ENCODE assay signal across 7 cellular contexts in the genomic region with DNA sequence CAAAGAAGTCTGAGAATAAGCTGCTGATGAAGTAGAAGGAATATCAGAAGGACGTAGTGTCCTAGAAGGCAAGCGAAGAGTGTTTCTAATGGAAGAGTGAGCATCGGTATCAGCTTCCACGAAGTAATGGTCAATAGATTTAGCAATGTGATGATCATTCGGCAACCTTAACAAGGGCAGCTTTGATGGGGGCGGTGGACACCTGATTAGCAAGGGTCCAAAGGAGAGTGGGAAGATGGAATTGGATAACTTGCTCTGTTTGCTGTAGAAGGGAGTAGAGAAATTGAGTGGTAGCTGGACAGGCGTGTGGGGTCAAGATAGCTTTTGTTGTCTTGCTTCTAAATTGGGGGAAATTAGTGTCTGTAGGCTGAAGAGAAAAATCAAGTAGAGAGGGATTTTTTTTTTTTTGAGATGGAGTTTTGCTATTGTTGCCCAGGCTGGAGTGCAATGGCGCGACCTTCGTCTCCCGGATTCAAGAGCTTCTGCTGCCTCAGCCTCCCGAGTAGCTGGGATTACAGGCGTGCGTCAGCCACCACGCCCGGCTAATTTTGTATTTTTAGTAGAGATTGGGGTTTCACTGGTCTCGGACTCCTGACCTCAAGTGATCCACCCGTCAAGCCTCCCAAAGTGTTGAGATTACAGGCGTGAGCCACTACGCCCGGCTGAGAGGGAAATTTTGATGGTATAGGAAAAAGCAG. TPM values are rescaled to one million over a fixed set of nuclear protein-coding genes. Genes with fewer than 3 reads are reported as not detected.
DNase-seq lines count a peak whose midpoint lies in the region; ATAC-seq, FAIRE-seq and TF ChIP-seq lines count a peak whose summit lies in the region.
"Had no signal": no experiment of that assay in that cellular context is flagged by ENCODE, and none has a peak within 500 bp of the region (broad histone marks: within the 10 kb centered on the region; RNA-seq: fewer than 3 reads in every experiment).

No MANE protein-coding gene starts in this region.

- H3K9me3 ChIP-seq in HepG2 (ENCODE audit: low read length) (no peaks in the 10 kb centered on the region), right lobe of liver (no peaks in the 10 kb centered on the region), hepatocyte (ENCODE audit: low read depth) (no peaks in the 10 kb centered on the region)

- H4K20me1 ChIP-seq in HepG2 (ENCODE audit: insufficient read depth, low read length) (0 out of 2 replicates have a peak, but pooled peaks cover 3% of the 10 kb centered on the region), hepatocyte (ENCODE audit: insufficient read depth, poor library complexity, severe bottlenecking) (peaks cover 18% of the 10 kb centered on the region)

- intact Hi-C loops in HepG2 (cut with micrococcal nuclease; ENCODE audit: unreplicated experiment) (loop anchor here (2.0 to 5.0 kb wide), 3 partner anchors 13 to 50 kb away; a partner anchor contains a TSS), right lobe of liver (cut with DNase I) (no loop called here)

- no peak for TF ChIP-seq RAD21 in HepG2 (CRISPR knock-in tag; IDR thresholded peaks at IDR 0.05)

- TF ChIP-seq EP300 in HepG2 (IDR thresholded peaks at IDR 0.05; ENCODE audit: low read depth in 2 of 2, low read length in 2 of 2), result no peak
- no peak for TF ChIP-seq EP300 in HepG2 (CRISPR knock-in tag; IDR thresholded peaks at IDR 0.05; ENCODE audit: borderline replicate concordance)

- H3K27me3 ChIP-seq in HepG2 (ENCODE audit: control insufficient read depth in 1 of 2, insufficient read depth in 2 of 2, low read length in 2 of 2) (no peaks in the 10 kb centered on the region; a peak in 1 of 5 replicates), right lobe of liver (no peaks in the 10 kb centered on the region), hepatocyte (no peaks in the 10 kb centered on the region)

- peak overlapping the region; percentile 45; the same call in 1 of the 2 replicates for H3K9ac ChIP-seq in HepG2 (ENCODE audit: insufficient read depth, low read depth, low read length)

- peak overlapping the region; percentile 95 for H3K4me2 ChIP-seq in HepG2 (ENCODE audit: low read depth, low read length)
- peak overlapping the region; percentile 77 for H3K4me2 ChIP-seq in hepatocyte

- H3K4me3 ChIP-seq in HepG2 (replicated peaks in 1 of 3; ENCODE audit: insufficient read depth in 1 of 3, low read depth in 2 of 3, low read length in 3 of 3) (peak overlapping the region; percentile 46 to 79 (median 56)), right lobe of liver (no peak overlapping the region), hepatocyte (peak overlapping the region; percentile 9)

- peaks cover 1 to 4% of the 10 kb centered on the region in 2 experiments; a peak in 1 of 5 replicates for H3K36me3 ChIP-seq in HepG2 (replicated peaks in 1 of 2; ENCODE audit: control insufficient read depth in 1 of 2, insufficient read depth in 2 of 2, low read length in 2 of 2)
- H3K36me3 ChIP-seq in right lobe of liver, result peaks cover 14 to 37% (median 33%) of the 10 kb centered on the region in 4 donors
- no peaks in the 10 kb centered on the region for H3K36me3 ChIP-seq in hepatocyte (replicated peaks; ENCODE audit: insufficient read depth, low read depth)

- DNase-seq in HepG2 (ENCODE audit: low spot score) (no peak), right lobe of liver (no peak), hepatocyte (ENCODE audit: low spot score) (peak; percentile 16), NCI-H524 (lab: John Stamatoyannopoulos, UW) (no peak), GOT3 (lab: John Stamatoyannopoulos, UW) (no peak)
- DNase-seq: activated B cell treated with CpG ODN at 0.5 μM for 24 hours had no signal

- FAIRE-seq in HepG2 (lab: Jason Lieb, UNC), result peak; percentile 15

- H3K9me2 ChIP-seq in hepatocyte (replicated peaks; ENCODE audit: insufficient read depth), result no peaks in the 10 kb centered on the region

- H3K27ac ChIP-seq in HepG2 (ENCODE audit: extremely low read length, insufficient read depth, low read length) (no peak overlapping the region), right lobe of liver (no peak overlapping the region), hepatocyte (peak overlapping the region; percentile 97)

- 5% methylated on average over 21 of the region's 21 CpGs for WGBS in HepG2 (ENCODE audit: low lambda C conversion rate)
- 50% methylated on average over 15 of the region's 21 CpGs for WGBS in right lobe of liver (ENCODE audit: insufficient coverage, low coverage, low lambda C conversion rate, missing lambda C conversion rate)
- 24% methylated on average over 21 of the region's 21 CpGs for WGBS in hepatocyte (ENCODE audit: low lambda C conversion rate, missing lambda C conversion rate)

- no TSS peak for BruUV-seq in HepG2 (replicated peaks; lab: Mats Ljungman, UMichigan)

- H2AFZ ChIP-seq in HepG2 (ENCODE audit: low read length) (peak overlapping the region; percentile 59), hepatocyte (peak overlapping the region; percentile 28)

- H3K4me1 ChIP-seq in HepG2 (ENCODE audit: insufficient read depth, low read length), result peaks cover 46% of the 10 kb centered on the region
- peaks cover 0 to 9% (median 1%) of the 10 kb centered on the region in 4 donors for H3K4me1 ChIP-seq in right lobe of liver
- peaks cover 8% of the 10 kb centered on the region for H3K4me1 ChIP-seq in hepatocyte (ENCODE audit: insufficient read depth)

- CTCF ChIA-PET in HepG2 (lab: Yijun Ruan, JAX; ENCODE audit: low intra/inter-chr PET ratio, low total read pairs), result interaction anchor here (1.1 to 2.4 kb wide), 6 partner anchors 19 to 163 kb away, joined by 3 to 28 read pairs (median 4); a partner anchor contains a TSS

- ATAC-seq in HepG2 (no peak), right lobe of liver (no peak), GM19328 (IDR thresholded peaks at IDR 0.05; ENCODE audit: unreplicated experiment) (no peak)

- H3K79me2 ChIP-seq in HepG2 (ENCODE audit: insufficient read depth, low read length), result no peaks in the 10 kb centered on the region
- no peaks in the 10 kb centered on the region for H3K79me2 ChIP-seq in hepatocyte

- TF ChIP-seq POLR2A in HepG2 (IDR thresholded peaks at IDR 0.05; ENCODE audit: insufficient read depth in 1 of 2, low read depth in 2 of 2, low read length in 2 of 2) (no peak), right lobe of liver (IDR thresholded peaks at IDR 0.05) (no peak)

- in situ Hi-C loops in HepG2 (cut with HindIII; ENCODE audit: extremely low pct_ligation_motif_present, low pct_unique_long_range_greater_than_20kb), result no loop called here

- TF ChIP-seq CTCF in HepG2 (CRISPR knock-in tag; IDR thresholded peaks at IDR 0.05) (no peak), right lobe of liver (IDR thresholded peaks at IDR 0.05) (no peak), hepatocyte (IDR thresholded peaks at IDR 0.05; ENCODE audit: poor library complexity) (no peak)

- POLR2A ChIA-PET in HepG2 (lab: Yijun Ruan, JAX), result interaction anchor here (1.5 to 2.7 kb wide), 3 partner anchors 19 to 54 kb away, joined by 4 to 15 read pairs (median 11); no protein-coding TSS in a partner anchor

RNA-seq across cellular contexts. Expression of a gene that starts 13.9 kb away (rescaled TPM):
- total RNA-seq in HepG2 (2016; rRNA removed; fragmentation: Illumina TruSeq; extraction: Trizol) (not detected in 2 replicates), right lobe of liver (not detected), hepatocyte (not detected in 2 replicates)
- total RNA-seq in HepG2 (2016; cell fraction: cytosol; rRNA removed; fragmentation: Illumina TruSeq; extraction: Trizol; ENCODE audit: low read depth), result not detected in 2 replicates
- not detected in 2 replicates for total RNA-seq in HepG2 (2016; cell fraction: insoluble cytoplasmic fraction; rRNA removed; fragmentation: Illumina TruSeq; extraction: Trizol)
- not detected in 2 replicates for total RNA-seq in HepG2 (2016; cell fraction: membrane; rRNA removed; fragmentation: Illumina TruSeq; extraction: Trizol)
- not detected in 2 replicates for total RNA-seq in HepG2 (2016; cell fraction: nucleus; rRNA removed; fragmentation: Illumina TruSeq; extraction: Trizol)
- polyA plus RNA-seq in HepG2 (2011; rRNA removed) (not detected in 2 replicates), hepatocyte (not detected in 2 replicates)
- polyA plus RNA-seq in HepG2 (2011; cell fraction: cytosol; rRNA removed), result not detected in 2 replicates
- 0.42 and 0.50 TPM in 2 replicates for polyA plus RNA-seq in HepG2 (2011; cell fraction: nucleus; rRNA removed)
- 0.11 TPM in 1 of 2 replicates, not detected in the other for polyA plus RNA-seq in HepG2 (2012)
- not detected in 2 replicates for polyA plus RNA-seq in HepG2 (2016; cell fraction: cytosol; fragmentation: Illumina TruSeq; extraction: Trizol; ENCODE audit: low read depth)
- not detected in 2 replicates for polyA plus RNA-seq in HepG2 (2016; cell fraction: insoluble cytoplasmic fraction; fragmentation: Illumina TruSeq; extraction: Trizol; ENCODE audit: low read depth)
- not detected in 2 replicates for polyA plus RNA-seq in HepG2 (2016; cell fraction: membrane; fragmentation: Illumina TruSeq; extraction: Trizol; ENCODE audit: low read depth)
- polyA plus RNA-seq in HepG2 (2016; cell fraction: nucleus; fragmentation: Illumina TruSeq; extraction: Trizol; ENCODE audit: insufficient read depth, low read depth), result not detected in 2 replicates
- 3.9 TPM in 1 of 2 replicates, not detected in the other for polyA minus RNA-seq in HepG2 (2011; rRNA and poly(A)+ RNA removed; ENCODE audit: low replicate concordance)
- polyA minus RNA-seq in HepG2 (2011; cell fraction: cytosol; rRNA and poly(A)+ RNA removed), result not detected in 2 replicates
- polyA minus RNA-seq in HepG2 (2011; cell fraction: nucleus; rRNA and poly(A)+ RNA removed), result not detected in 2 replicates

RNA-seq across cellular contexts. Expression of a gene that starts 14.4 kb away (rescaled TPM):
- total RNA-seq in HepG2 (2016; rRNA removed; fragmentation: Illumina TruSeq; extraction: Trizol) (2.6 and 5.5 TPM in 2 replicates), right lobe of liver (100 to 1,000 TPM in 1 of 6 experiments, 10 to 100 TPM in 5; 25.7 to 118 (median 55.2) TPM), hepatocyte (35.3 and 36.5 TPM in 2 replicates)
- total RNA-seq in HepG2 (2016; cell fraction: cytosol; rRNA removed; fragmentation: Illumina TruSeq; extraction: Trizol; ENCODE audit: low read depth), result 1.8 and 2.9 TPM in 2 replicates
- 3.2 and 5.8 TPM in 2 replicates for total RNA-seq in HepG2 (2016; cell fraction: insoluble cytoplasmic fraction; rRNA removed; fragmentation: Illumina TruSeq; extraction: Trizol)
- total RNA-seq in HepG2 (2016; cell fraction: membrane; rRNA removed; fragmentation: Illumina TruSeq; extraction: Trizol), result 1.4 and 1.9 TPM in 2 replicates
- 4.1 and 4.3 TPM in 2 replicates for total RNA-seq in HepG2 (2016; cell fraction: nucleus; rRNA removed; fragmentation: Illumina TruSeq; extraction: Trizol)
- polyA plus RNA-seq in HepG2 (2011; rRNA removed) (3.6 and 5.2 TPM in 2 replicates), hepatocyte (107 and 143 TPM in 2 replicates)
- 1.3 and 1.4 TPM in 2 replicates for polyA plus RNA-seq in HepG2 (2011; cell fraction: cytosol; rRNA removed)
- 32.0 and 32.6 TPM in 2 replicates for polyA plus RNA-seq in HepG2 (2011; cell fraction: nucleus; rRNA removed)
- polyA plus RNA-seq in HepG2 (2012), result 7.8 and 11.4 TPM in 2 replicates
- polyA plus RNA-seq in HepG2 (2016; cell fraction: cytosol; fragmentation: Illumina TruSeq; extraction: Trizol; ENCODE audit: low read depth), result 0.38 and 0.70 TPM in 2 replicates
- polyA plus RNA-seq in HepG2 (2016; cell fraction: insoluble cytoplasmic fraction; fragmentation: Illumina TruSeq; extraction: Trizol; ENCODE audit: low read depth), result 2.2 and 3.6 TPM in 2 replicates
- polyA plus RNA-seq in HepG2 (2016; cell fraction: membrane; fragmentation: Illumina TruSeq; extraction: Trizol; ENCODE audit: low read depth), result 0.49 and 0.90 TPM in 2 replicates
- 13.1 and 17.6 TPM in 2 replicates for polyA plus RNA-seq in HepG2 (2016; cell fraction: nucleus; fragmentation: Illumina TruSeq; extraction: Trizol; ENCODE audit: insufficient read depth, low read depth)
- polyA minus RNA-seq in HepG2 (2011; rRNA and poly(A)+ RNA removed; ENCODE audit: low replicate concordance), result 11.1 and 12.7 TPM in 2 replicates
- 3.8 and 6.2 TPM in 2 replicates for polyA minus RNA-seq in HepG2 (2011; cell fraction: cytosol; rRNA and poly(A)+ RNA removed)
- polyA minus RNA-seq in HepG2 (2011; cell fraction: nucleus; rRNA and poly(A)+ RNA removed), result 10.4 and 10.7 TPM in 2 replicates

RNA-seq across cellular contexts. Expression of a gene that starts 19.5 kb away (rescaled TPM):
- total RNA-seq in HepG2 (2016; rRNA removed; fragmentation: Illumina TruSeq; extraction: Trizol) (not detected in 2 replicates), right lobe of liver (not detected), hepatocyte (0.48 and 0.77 TPM in 2 replicates)
- not detected in 2 replicates for total RNA-seq in HepG2 (2016; cell fraction: cytosol; rRNA removed; fragmentation: Illumina TruSeq; extraction: Trizol; ENCODE audit: low read depth)
- 0.02 TPM in 1 of 2 replicates, not detected in the other for total RNA-seq in HepG2 (2016; cell fraction: insoluble cytoplasmic fraction; rRNA removed; fragmentation: Illumina TruSeq; extraction: Trizol)
- total RNA-seq in HepG2 (2016; cell fraction: membrane; rRNA removed; fragmentation: Illumina TruSeq; extraction: Trizol), result not detected in 2 replicates
- not detected in 2 replicates for total RNA-seq in HepG2 (2016; cell fraction: nucleus; rRNA removed; fragmentation: Illumina TruSeq; extraction: Trizol)
- polyA plus RNA-seq in HepG2 (2011; rRNA removed) (0.07 TPM in 1 of 2 replicates, not detected in the other), hepatocyte (1.5 and 2.6 TPM in 2 replicates)
- polyA plus RNA-seq in HepG2 (2011; cell fraction: cytosol; rRNA removed), result 0.03 TPM in 1 of 2 replicates, not detected in the other
- 0.14 and 0.18 TPM in 2 replicates for polyA plus RNA-seq in HepG2 (2011; cell fraction: nucleus; rRNA removed)
- polyA plus RNA-seq in HepG2 (2012), result 0.08 TPM in 1 of 2 replicates, not detected in the other
- not detected in 2 replicates for polyA plus RNA-seq in HepG2 (2016; cell fraction: cytosol; fragmentation: Illumina TruSeq; extraction: Trizol; ENCODE audit: low read depth)
- polyA plus RNA-seq in HepG2 (2016; cell fraction: insoluble cytoplasmic fraction; fragmentation: Illumina TruSeq; extraction: Trizol; ENCODE audit: low read depth), result not detected in 2 replicates
- polyA plus RNA-seq in HepG2 (2016; cell fraction: membrane; fragmentation: Illumina TruSeq; extraction: Trizol; ENCODE audit: low read depth), result not detected in 2 replicates
- not detected in 2 replicates for polyA plus RNA-seq in HepG2 (2016; cell fraction: nucleus; fragmentation: Illumina TruSeq; extraction: Trizol; ENCODE audit: insufficient read depth, low read depth)
- 0.63 TPM in 1 of 2 replicates, not detected in the other for polyA minus RNA-seq in HepG2 (2011; rRNA and poly(A)+ RNA removed; ENCODE audit: low replicate concordance)
- not detected in 2 replicates for polyA minus RNA-seq in HepG2 (2011; cell fraction: cytosol; rRNA and poly(A)+ RNA removed)
- not detected in 2 replicates for polyA minus RNA-seq in HepG2 (2011; cell fraction: nucleus; rRNA and poly(A)+ RNA removed)
- total RNA-seq: activated B cell treated with CpG ODN at 0.5 μM for 24 hours had no signal

RNA-seq across cellular contexts. Expression of a gene that starts 25.0 kb away (rescaled TPM):
- total RNA-seq in HepG2 (2016; rRNA removed; fragmentation: Illumina TruSeq; extraction: Trizol), result 2.0 and 3.9 TPM in 2 replicates
- 4.1 and 5.2 TPM in 2 replicates for total RNA-seq in HepG2 (2016; cell fraction: cytosol; rRNA removed; fragmentation: Illumina TruSeq; extraction: Trizol; ENCODE audit: low read depth)
- 1.9 and 3.4 TPM in 2 replicates for total RNA-seq in HepG2 (2016; cell fraction: insoluble cytoplasmic fraction; rRNA removed; fragmentation: Illumina TruSeq; extraction: Trizol)
- 3.2 and 3.4 TPM in 2 replicates for total RNA-seq in HepG2 (2016; cell fraction: membrane; rRNA removed; fragmentation: Illumina TruSeq; extraction: Trizol)
- 6.5 and 7.1 TPM in 2 replicates for total RNA-seq in HepG2 (2016; cell fraction: nucleus; rRNA removed; fragmentation: Illumina TruSeq; extraction: Trizol)
- polyA plus RNA-seq in HepG2 (2011; rRNA removed), result 17.2 and 19.6 TPM in 2 replicates
- polyA plus RNA-seq in HepG2 (2011; cell fraction: cytosol; rRNA removed), result 10.1 and 13.2 TPM in 2 replicates
- polyA plus RNA-seq in HepG2 (2011; cell fraction: nucleus; rRNA removed), result 40.7 and 63.7 TPM in 2 replicates
- 29.0 and 34.1 TPM in 2 replicates for polyA plus RNA-seq in HepG2 (2012)
- polyA plus RNA-seq in HepG2 (2016; cell fraction: cytosol; fragmentation: Illumina TruSeq; extraction: Trizol; ENCODE audit: low read depth), result 2.0 and 2.2 TPM in 2 replicates
- 7.1 and 8.5 TPM in 2 replicates for polyA plus RNA-seq in HepG2 (2016; cell fraction: insoluble cytoplasmic fraction; fragmentation: Illumina TruSeq; extraction: Trizol; ENCODE audit: low read depth)
- 4.9 and 5.5 TPM in 2 replicates for polyA plus RNA-seq in HepG2 (2016; cell fraction: membrane; fragmentation: Illumina TruSeq; extraction: Trizol; ENCODE audit: low read depth)
- polyA plus RNA-seq in HepG2 (2016; cell fraction: nucleus; fragmentation: Illumina TruSeq; extraction: Trizol; ENCODE audit: insufficient read depth, low read depth), result 35.4 and 36.0 TPM in 2 replicates
- polyA minus RNA-seq in HepG2 (2011; rRNA and poly(A)+ RNA removed; ENCODE audit: low replicate concordance), result 6.8 and 7.6 TPM in 2 replicates
- polyA minus RNA-seq in HepG2 (2011; cell fraction: cytosol; rRNA and poly(A)+ RNA removed), result 3.4 and 6.6 TPM in 2 replicates
- polyA minus RNA-seq in HepG2 (2011; cell fraction: nucleus; rRNA and poly(A)+ RNA removed), result 10.8 and 14.9 TPM in 2 replicates
- 10 to 100 TPM in 4 of 6 experiments, 1 to 10 TPM in 2; 4.4 to 18.6 (median 13.2) TPM for total RNA-seq in right lobe of liver
- total RNA-seq in hepatocyte, result 8.2 and 8.5 TPM in 2 replicates
- polyA plus RNA-seq in hepatocyte, result 44.6 and 85.7 TPM in 2 replicates

RNA-seq across cellular contexts. Expression of a gene that starts 38.4 kb away (rescaled TPM):
- total RNA-seq in HepG2 (2016; rRNA removed; fragmentation: Illumina TruSeq; extraction: Trizol), result 3.8 and 15.3 TPM in 2 replicates
- total RNA-seq in HepG2 (2016; cell fraction: cytosol; rRNA removed; fragmentation: Illumina TruSeq; extraction: Trizol; ENCODE audit: low read depth), result 138 and 159 TPM in 2 replicates
- 4.0 and 13.1 TPM in 2 replicates for total RNA-seq in HepG2 (2016; cell fraction: insoluble cytoplasmic fraction; rRNA removed; fragmentation: Illumina TruSeq; extraction: Trizol)
- total RNA-seq in HepG2 (2016; cell fraction: membrane; rRNA removed; fragmentation: Illumina TruSeq; extraction: Trizol), result 25.0 and 29.6 TPM in 2 replicates
- total RNA-seq in HepG2 (2016; cell fraction: nucleus; rRNA removed; fragmentation: Illumina TruSeq; extraction: Trizol), result 18.7 and 21.8 TPM in 2 replicates
- 4.5 and 7.2 TPM in 2 replicates for polyA plus RNA-seq in HepG2 (2011; rRNA removed)
- polyA plus RNA-seq in HepG2 (2011; cell fraction: cytosol; rRNA removed), result 5.0 and 5.5 TPM in 2 replicates
- 3.9 and 4.3 TPM in 2 replicates for polyA plus RNA-seq in HepG2 (2011; cell fraction: nucleus; rRNA removed)
- polyA plus RNA-seq in HepG2 (2012), result 2.6 and 3.6 TPM in 2 replicates
- 2.4 and 3.4 TPM in 2 replicates for polyA plus RNA-seq in HepG2 (2016; cell fraction: cytosol; fragmentation: Illumina TruSeq; extraction: Trizol; ENCODE audit: low read depth)
- polyA plus RNA-seq in HepG2 (2016; cell fraction: insoluble cytoplasmic fraction; fragmentation: Illumina TruSeq; extraction: Trizol; ENCODE audit: low read depth), result 3.4 and 3.5 TPM in 2 replicates
- 2.1 and 3.3 TPM in 2 replicates for polyA plus RNA-seq in HepG2 (2016; cell fraction: membrane; fragmentation: Illumina TruSeq; extraction: Trizol; ENCODE audit: low read depth)
- polyA plus RNA-seq in HepG2 (2016; cell fraction: nucleus; fragmentation: Illumina TruSeq; extraction: Trizol; ENCODE audit: insufficient read depth, low read depth), result 4.5 and 4.6 TPM in 2 replicates
- 121 and 165 TPM in 2 replicates for polyA minus RNA-seq in HepG2 (2011; rRNA and poly(A)+ RNA removed; ENCODE audit: low replicate concordance)
- 34.2 and 36.5 TPM in 2 replicates for polyA minus RNA-seq in HepG2 (2011; cell fraction: cytosol; rRNA and poly(A)+ RNA removed)
- 79.1 and 96.4 TPM in 2 replicates for polyA minus RNA-seq in HepG2 (2011; cell fraction: nucleus; rRNA and poly(A)+ RNA removed)
- 1 to 10 TPM; 2.3 to 5.0 (median 3.4) TPM for total RNA-seq in right lobe of liver
- 21.1 and 25.3 TPM in 2 replicates for total RNA-seq in hepatocyte
- polyA plus RNA-seq in hepatocyte, result 12.8 and 13.6 TPM in 2 replicates

Comparison
In these comparisons a context has a peak if more than half of its experiments do, and no peak if none do; other contexts are left out.
1. H3K4me3 ChIP-seq: peak in HepG2 (3 of 3) and hepatocyte (single experiment); none in right lobe of liver (0 of 3).